In the genomic region with DNA sequence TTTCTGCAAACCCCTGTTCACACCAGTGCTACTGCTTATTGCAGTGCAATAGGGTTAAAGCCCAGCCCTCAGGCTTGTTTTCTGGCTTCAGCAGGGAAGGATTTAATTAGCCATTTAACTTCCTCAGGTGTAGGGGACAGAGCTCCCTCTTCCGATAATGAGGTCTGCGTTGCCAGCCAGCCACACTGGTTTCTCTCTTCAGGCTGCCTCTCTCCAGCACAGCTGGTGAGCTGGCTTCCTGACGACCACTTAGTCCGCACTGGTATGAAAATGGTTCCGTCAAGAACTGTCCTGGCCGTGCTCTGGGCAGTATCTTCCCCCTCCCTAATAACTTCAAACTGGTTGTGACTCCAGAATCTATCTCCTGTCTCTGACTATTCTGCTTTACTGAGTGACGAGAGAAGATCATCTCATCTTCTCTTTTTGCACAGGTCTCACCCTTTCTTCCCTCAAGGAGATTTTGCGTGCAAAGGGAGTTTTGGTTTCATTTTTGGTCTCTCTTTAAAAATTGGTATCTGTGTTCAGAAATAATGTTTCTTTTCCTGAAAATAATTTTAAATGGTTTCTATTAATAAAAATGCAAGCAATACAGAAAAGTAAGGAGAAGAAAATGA, we compare ENCODE assay signal across 9 cellular contexts. TPM values are rescaled to one million over a fixed set of nuclear protein-coding genes. Genes with fewer than 3 reads are reported as not detected.
DNase-seq lines count a peak whose midpoint lies in the region; ATAC-seq and TF ChIP-seq lines count a peak whose summit lies in the region.
"Had no signal": no experiment of that assay in that cellular context is flagged by ENCODE, and none has a peak within 500 bp of the region (broad histone marks: within the 10 kb centered on the region; RNA-seq: fewer than 3 reads in every experiment).

No MANE protein-coding gene starts in this region.

- H3K27ac ChIP-seq in A673 (ENCODE audit: low read depth, low read length, poor library complexity, severe bottlenecking) (no peak overlapping the region), duodenal mucosa (ENCODE audit: low read depth, low read length) (no peak overlapping the region)
- H3K27ac ChIP-seq: epithelial cell of prostate had no signal

- H3K27me3 ChIP-seq in A673 (replicated peaks; ENCODE audit: insufficient read depth, low read depth, low read length, poor library complexity): no peaks in the 10 kb centered on the region
- no peaks in the 10 kb centered on the region for H3K27me3 ChIP-seq in duodenal mucosa (ENCODE audit: control insufficient read depth in 1 of 2, insufficient read depth in 2 of 2, low read length in 2 of 2)

- H3K9me3 ChIP-seq in A673 (ENCODE audit: low read depth, low read length, poor library complexity, severe bottlenecking) (no peaks in the 10 kb centered on the region), duodenal mucosa (ENCODE audit: control insufficient read depth in 1 of 2, low read length in 2 of 2) (no peaks in the 10 kb centered on the region)

- H3K4me3 Mint-ChIP-seq in natural killer cell treated with Interleukin-12 subunit alpha and Interleukin-12 subunit beta and Interleukin-15 and Interleukin-18, amount 100 ng/mL, for 72 hours: peak overlapping the region; percentile 45

- no peaks in the 10 kb centered on the region for H3K36me3 ChIP-seq in A673 (ENCODE audit: insufficient read depth, low read length, poor library complexity, severe bottlenecking)
- H3K36me3 ChIP-seq in duodenal mucosa (ENCODE audit: control insufficient read depth in 1 of 2, insufficient read depth in 2 of 2, low read length in 2 of 2): no peaks in the 10 kb centered on the region

- peaks cover 0 to 2% of the 10 kb centered on the region in 2 donors for H3K4me1 Mint-ChIP-seq in natural killer cell treated with Interleukin-12 subunit alpha and Interleukin-12 subunit beta and Interleukin-15 and Interleukin-18, amount 100 ng/mL, for 72 hours (ENCODE audit: low read depth in 2 of 2)

- peak; percentile 74 for ATAC-seq in GM18858 (IDR thresholded peaks at IDR 0.05; ENCODE audit: unreplicated experiment)
- peak; percentile 86 for ATAC-seq in HG02981 (IDR thresholded peaks at IDR 0.05; ENCODE audit: unreplicated experiment)
- no peak for ATAC-seq in natural killer cell treated with Interleukin-12 subunit alpha and Interleukin-12 subunit beta and Interleukin-15 and Interleukin-18, amount 100 ng/mL, for 72 hours

- H3K4me3 ChIP-seq in A673 (ENCODE audit: low read depth, low read length, poor library complexity, severe bottlenecking) (peak overlapping the region; percentile 26), duodenal mucosa (ENCODE audit: low read depth in 1 of 2, low read length in 2 of 2) (peak overlapping the region; percentile 65 to 74)

- CTCF ChIA-PET in A673 (lab: Charles Lee): no interaction called here

- no peak overlapping the region for H3K27ac Mint-ChIP-seq in natural killer cell treated with Interleukin-12 subunit alpha and Interleukin-12 subunit beta and Interleukin-15 and Interleukin-18, amount 100 ng/mL, for 72 hours

- H3K9me3 Mint-ChIP-seq in natural killer cell treated with Interleukin-12 subunit alpha and Interleukin-12 subunit beta and Interleukin-15 and Interleukin-18, amount 100 ng/mL, for 72 hours: peaks cover 18% of the 10 kb centered on the region

- H3K36me3 Mint-ChIP-seq in natural killer cell treated with Interleukin-12 subunit alpha and Interleukin-12 subunit beta and Interleukin-15 and Interleukin-18, amount 100 ng/mL, for 72 hours: no peaks in the 10 kb centered on the region

- H3K9ac ChIP-seq in duodenal mucosa (ENCODE audit: low read depth in 1 of 2, low read length in 2 of 2): no peak overlapping the region

- peak; percentile 6 for DNase-seq in A673 (ENCODE audit: low spot score)
- DNase-seq in NCI-H69 (lab: John Stamatoyannopoulos, UW): peak; percentile 96
- DNase-seq in natural killer cell treated with Interleukin-12 subunit alpha and Interleukin-12 subunit beta and Interleukin-15 and Interleukin-18, amount 100 ng/mL, for 72 hours (ENCODE audit: low spot score): no peak
- DNase-seq in NCI-H128 (lab: John Stamatoyannopoulos, UW; ENCODE audit: unreplicated experiment): no peak
- DNase-seq in epidermal melanocyte (ENCODE audit: insufficient read length, low spot score): no peak

- H3K4me1 ChIP-seq in A673 (ENCODE audit: insufficient read depth, low read length, poor library complexity, severe bottlenecking) (peaks cover 12% of the 10 kb centered on the region), duodenal mucosa (ENCODE audit: control insufficient read depth in 1 of 2, insufficient read depth in 2 of 2, low read length in 2 of 2) (no peaks in the 10 kb centered on the region)

- POLR2A ChIA-PET in A673 (lab: Charles Lee; ENCODE audit: low non-redundant PET): no interaction called here

- no peaks in the 10 kb centered on the region for H3K27me3 Mint-ChIP-seq in natural killer cell treated with Interleukin-12 subunit alpha and Interleukin-12 subunit beta and Interleukin-15 and Interleukin-18, amount 100 ng/mL, for 72 hours

- BruUV-seq in A673 (replicated peaks; lab: Mats Ljungman, UMichigan): no TSS peak

- intact Hi-C loops in A673 (cut with micrococcal nuclease; ENCODE audit: unreplicated experiment): no loop called here

- TF ChIP-seq CTCF in A673 (conservative IDR thresholded peaks at IDR 0.05; ENCODE audit: low read depth, low read length): no peak

RNA-seq across cellular contexts. Expression of gene CNTN5, which starts 49.2 kb away (rescaled TPM):
- 0.66 and 0.80 TPM in 2 replicates for total RNA-seq in A673 (2021)
- not detected for total RNA-seq in natural killer cell treated with Interleukin-12 subunit alpha and Interleukin-12 subunit beta and Interleukin-15 and Interleukin-18, amount 100 ng/mL, for 72 hours

Comparison
In these comparisons a context has a peak if more than half of its experiments do, and no peak if none do; other contexts are left out.
1. DNase-seq: peak in A673 (single experiment) and NCI-H69 (single experiment); none in natural killer cell treated with Interleukin-12 subunit alpha and Interleukin-12 subunit beta and Interleukin-15 and Interleukin-18, amount 100 ng/mL, for 72 hours (single experiment), NCI-H128 (single experiment) and epidermal melanocyte (single experiment).
2. ATAC-seq: peak in GM18858 (single experiment) and HG02981 (single experiment); none in natural killer cell treated with Interleukin-12 subunit alpha and Interleukin-12 subunit beta and Interleukin-15 and Interleukin-18, amount 100 ng/mL, for 72 hours (0 of 2).